Comparison of ENCODE assay signal across 10 cellular contexts in the genomic region with DNA sequence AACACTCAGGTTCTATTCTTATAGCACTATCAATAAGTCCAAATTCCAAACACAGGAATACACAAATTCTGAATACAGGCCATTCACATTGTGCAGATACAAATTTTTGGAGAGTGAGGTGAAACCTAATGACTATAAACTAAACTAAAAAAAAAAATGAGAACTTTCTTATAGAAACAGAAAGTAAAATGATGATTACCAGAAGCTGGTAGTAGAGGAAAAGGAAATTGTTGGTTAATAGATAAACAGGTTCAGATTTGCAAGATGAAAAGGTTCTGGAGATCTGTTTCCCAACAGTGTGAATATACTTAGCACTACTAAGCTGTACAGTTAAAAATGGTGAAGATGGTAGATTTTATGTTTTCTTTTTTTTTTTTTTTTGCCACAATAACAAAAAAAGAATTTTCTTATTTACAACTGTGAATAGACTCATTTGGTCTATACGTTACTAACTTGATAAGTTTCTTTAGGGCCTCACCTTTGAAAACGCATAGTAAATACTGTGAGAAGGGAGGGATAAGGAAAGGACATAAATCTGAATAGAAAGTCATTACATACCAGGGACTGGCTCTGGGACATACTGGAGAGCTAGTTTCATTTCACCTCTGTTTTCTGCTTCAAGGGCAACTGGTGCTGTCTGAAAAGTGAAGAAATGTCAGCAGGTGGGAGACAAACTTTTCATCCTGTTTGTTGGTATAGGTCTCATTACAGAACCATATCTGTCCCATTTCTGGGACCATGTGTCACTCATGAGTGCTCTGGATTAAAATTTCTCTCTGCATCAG. TPM values are rescaled to one million over a fixed set of nuclear protein-coding genes. Genes with fewer than 3 reads are reported as not detected.
DNase-seq lines count a peak whose midpoint lies in the region; ATAC-seq and TF ChIP-seq lines count a peak whose summit lies in the region.
"Had no signal": no experiment of that assay in that cellular context is flagged by ENCODE, and none has a peak within 500 bp of the region (broad histone marks: within the 10 kb centered on the region; RNA-seq: fewer than 3 reads in every experiment).

No MANE protein-coding gene starts in this region.

- H3K27ac Mint-ChIP-seq in WTC11: no peak overlapping the region
- H3K27ac Mint-ChIP-seq: neural progenitor cell had no signal

- peak; percentile 93 for ATAC-seq in GM18873 (IDR thresholded peaks at IDR 0.05; ENCODE audit: low FRiP score, unreplicated experiment)
- peak; percentile 88 for ATAC-seq in GM21619 (IDR thresholded peaks at IDR 0.05; ENCODE audit: unreplicated experiment)
- peak; percentile 82 for ATAC-seq in HG03442 (IDR thresholded peaks at IDR 0.05; ENCODE audit: unreplicated experiment)
- no peak for ATAC-seq in left lobe of liver
- no peak for ATAC-seq in WTC11

- no peaks in the 10 kb centered on the region for H3K36me3 Mint-ChIP-seq in WTC11
- H3K36me3 Mint-ChIP-seq: neural progenitor cell had no signal

- TF ChIP-seq CTCF in WTC11 (IDR thresholded peaks at IDR 0.05): no peak

- H3K9me3 Mint-ChIP-seq in WTC11: no peaks in the 10 kb centered on the region
- H3K9me3 Mint-ChIP-seq: neural progenitor cell had no signal

- H3K4me3 Mint-ChIP-seq in WTC11: no peak overlapping the region
- H3K4me3 Mint-ChIP-seq: neural progenitor cell had no signal

- no peaks in the 10 kb centered on the region for H3K27me3 Mint-ChIP-seq in WTC11 (ENCODE audit: low read depth)

- in situ Hi-C loops in KBM-7 (cut with MboI; ENCODE audit: low pct_unique_long_range_greater_than_20kb, low sequenced_read_pairs): no loop called here

- peaks cover 13% of the 10 kb centered on the region for H3K4me1 Mint-ChIP-seq in WTC11
- H3K4me1 Mint-ChIP-seq: neural progenitor cell had no signal

- CTCF ChIA-PET in WTC11 (lab: Charles Lee): no interaction called here

- peak; percentile 44 for DNase-seq in left kidney (ENCODE audit: low read depth, low spot score)
- no peak for DNase-seq in KBM-7
- DNase-seq in SHP77 (lab: John Stamatoyannopoulos, UW): no peak
- DNase-seq in left lobe of liver (ENCODE audit: low spot score): no peak
- no peak for DNase-seq in WTC11 (ENCODE audit: low spot score)
- DNase-seq: foreskin fibroblast had no signal

- POLR2A ChIA-PET in WTC11 (lab: Charles Lee): interaction anchor here (0.7 kb wide), 1 partner anchor 155 kb away, joined by 3 read pairs; a partner anchor contains a TSS

TF ChIP-seq in WTC11, 78 proteins besides CTCF, POLR2A, EP300 and RAD21 (continues in another document):
- TF ChIP-seq TEAD1 (CRISPR knock-in tag; IDR thresholded peaks at IDR 0.05) (no peak), MYBL2 (CRISPR knock-in tag; IDR thresholded peaks at IDR 0.05) (no peak), ZNF219 (CRISPR knock-in tag; IDR thresholded peaks at IDR 0.05; ENCODE audit: borderline replicate concordance) (no peak), IRF2 (CRISPR knock-in tag; IDR thresholded peaks at IDR 0.05; ENCODE audit: borderline replicate concordance, low read depth) (no peak), SMAD4 (CRISPR knock-in tag; IDR thresholded peaks at IDR 0.05) (no peak), ZNF138 (CRISPR knock-in tag; conservative IDR thresholded peaks at IDR 0.05) (no peak)
- TF ChIP-seq, protein P1, sequence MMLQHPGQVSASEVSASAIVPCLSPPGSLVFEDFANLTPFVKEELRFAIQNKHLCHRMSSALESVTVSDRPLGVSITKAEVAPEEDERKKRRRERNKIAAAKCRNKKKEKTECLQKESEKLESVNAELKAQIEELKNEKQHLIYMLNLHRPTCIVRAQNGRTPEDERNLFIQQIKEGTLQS (CRISPR knock-in tag; conservative IDR thresholded peaks at IDR 0.05): no peak
- TF ChIP-seq, protein P2, sequence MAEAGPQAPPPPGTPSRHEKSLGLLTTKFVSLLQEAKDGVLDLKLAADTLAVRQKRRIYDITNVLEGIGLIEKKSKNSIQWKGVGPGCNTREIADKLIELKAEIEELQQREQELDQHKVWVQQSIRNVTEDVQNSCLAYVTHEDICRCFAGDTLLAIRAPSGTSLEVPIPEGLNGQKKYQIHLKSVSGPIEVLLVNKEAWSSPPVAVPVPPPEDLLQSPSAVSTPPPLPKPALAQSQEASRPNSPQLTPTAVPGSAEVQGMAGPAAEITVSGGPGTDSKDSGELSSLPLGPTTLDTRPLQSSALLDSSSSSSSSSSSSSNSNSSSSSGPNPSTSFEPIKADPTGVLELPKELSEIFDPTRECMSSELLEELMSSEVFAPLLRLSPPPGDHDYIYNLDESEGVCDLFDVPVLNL (CRISPR knock-in tag; IDR thresholded peaks at IDR 0.05; ENCODE audit: borderline replicate concordance, low read depth): no peak
- TF ChIP-seq, protein P3, sequence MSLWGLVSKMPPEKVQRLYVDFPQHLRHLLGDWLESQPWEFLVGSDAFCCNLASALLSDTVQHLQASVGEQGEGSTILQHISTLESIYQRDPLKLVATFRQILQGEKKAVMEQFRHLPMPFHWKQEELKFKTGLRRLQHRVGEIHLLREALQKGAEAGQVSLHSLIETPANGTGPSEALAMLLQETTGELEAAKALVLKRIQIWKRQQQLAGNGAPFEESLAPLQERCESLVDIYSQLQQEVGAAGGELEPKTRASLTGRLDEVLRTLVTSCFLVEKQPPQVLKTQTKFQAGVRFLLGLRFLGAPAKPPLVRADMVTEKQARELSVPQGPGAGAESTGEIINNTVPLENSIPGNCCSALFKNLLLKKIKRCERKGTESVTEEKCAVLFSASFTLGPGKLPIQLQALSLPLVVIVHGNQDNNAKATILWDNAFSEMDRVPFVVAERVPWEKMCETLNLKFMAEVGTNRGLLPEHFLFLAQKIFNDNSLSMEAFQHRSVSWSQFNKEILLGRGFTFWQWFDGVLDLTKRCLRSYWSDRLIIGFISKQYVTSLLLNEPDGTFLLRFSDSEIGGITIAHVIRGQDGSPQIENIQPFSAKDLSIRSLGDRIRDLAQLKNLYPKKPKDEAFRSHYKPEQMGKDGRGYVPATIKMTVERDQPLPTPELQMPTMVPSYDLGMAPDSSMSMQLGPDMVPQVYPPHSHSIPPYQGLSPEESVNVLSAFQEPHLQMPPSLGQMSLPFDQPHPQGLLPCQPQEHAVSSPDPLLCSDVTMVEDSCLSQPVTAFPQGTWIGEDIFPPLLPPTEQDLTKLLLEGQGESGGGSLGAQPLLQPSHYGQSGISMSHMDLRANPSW (CRISPR knock-in tag; conservative IDR thresholded peaks at IDR 0.05; ENCODE audit: low read depth): no peak
- TF ChIP-seq, protein P4, sequence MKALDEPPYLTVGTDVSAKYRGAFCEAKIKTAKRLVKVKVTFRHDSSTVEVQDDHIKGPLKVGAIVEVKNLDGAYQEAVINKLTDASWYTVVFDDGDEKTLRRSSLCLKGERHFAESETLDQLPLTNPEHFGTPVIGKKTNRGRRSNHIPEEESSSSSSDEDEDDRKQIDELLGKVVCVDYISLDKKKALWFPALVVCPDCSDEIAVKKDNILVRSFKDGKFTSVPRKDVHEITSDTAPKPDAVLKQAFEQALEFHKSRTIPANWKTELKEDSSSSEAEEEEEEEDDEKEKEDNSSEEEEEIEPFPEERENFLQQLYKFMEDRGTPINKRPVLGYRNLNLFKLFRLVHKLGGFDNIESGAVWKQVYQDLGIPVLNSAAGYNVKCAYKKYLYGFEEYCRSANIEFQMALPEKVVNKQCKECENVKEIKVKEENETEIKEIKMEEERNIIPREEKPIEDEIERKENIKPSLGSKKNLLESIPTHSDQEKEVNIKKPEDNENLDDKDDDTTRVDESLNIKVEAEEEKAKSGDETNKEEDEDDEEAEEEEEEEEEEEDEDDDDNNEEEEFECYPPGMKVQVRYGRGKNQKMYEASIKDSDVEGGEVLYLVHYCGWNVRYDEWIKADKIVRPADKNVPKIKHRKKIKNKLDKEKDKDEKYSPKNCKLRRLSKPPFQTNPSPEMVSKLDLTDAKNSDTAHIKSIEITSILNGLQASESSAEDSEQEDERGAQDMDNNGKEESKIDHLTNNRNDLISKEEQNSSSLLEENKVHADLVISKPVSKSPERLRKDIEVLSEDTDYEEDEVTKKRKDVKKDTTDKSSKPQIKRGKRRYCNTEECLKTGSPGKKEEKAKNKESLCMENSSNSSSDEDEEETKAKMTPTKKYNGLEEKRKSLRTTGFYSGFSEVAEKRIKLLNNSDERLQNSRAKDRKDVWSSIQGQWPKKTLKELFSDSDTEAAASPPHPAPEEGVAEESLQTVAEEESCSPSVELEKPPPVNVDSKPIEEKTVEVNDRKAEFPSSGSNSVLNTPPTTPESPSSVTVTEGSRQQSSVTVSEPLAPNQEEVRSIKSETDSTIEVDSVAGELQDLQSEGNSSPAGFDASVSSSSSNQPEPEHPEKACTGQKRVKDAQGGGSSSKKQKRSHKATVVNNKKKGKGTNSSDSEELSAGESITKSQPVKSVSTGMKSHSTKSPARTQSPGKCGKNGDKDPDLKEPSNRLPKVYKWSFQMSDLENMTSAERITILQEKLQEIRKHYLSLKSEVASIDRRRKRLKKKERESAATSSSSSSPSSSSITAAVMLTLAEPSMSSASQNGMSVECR (CRISPR knock-in tag; IDR thresholded peaks at IDR 0.05; ENCODE audit: borderline replicate concordance): no peak
- TF ChIP-seq, protein P5, sequence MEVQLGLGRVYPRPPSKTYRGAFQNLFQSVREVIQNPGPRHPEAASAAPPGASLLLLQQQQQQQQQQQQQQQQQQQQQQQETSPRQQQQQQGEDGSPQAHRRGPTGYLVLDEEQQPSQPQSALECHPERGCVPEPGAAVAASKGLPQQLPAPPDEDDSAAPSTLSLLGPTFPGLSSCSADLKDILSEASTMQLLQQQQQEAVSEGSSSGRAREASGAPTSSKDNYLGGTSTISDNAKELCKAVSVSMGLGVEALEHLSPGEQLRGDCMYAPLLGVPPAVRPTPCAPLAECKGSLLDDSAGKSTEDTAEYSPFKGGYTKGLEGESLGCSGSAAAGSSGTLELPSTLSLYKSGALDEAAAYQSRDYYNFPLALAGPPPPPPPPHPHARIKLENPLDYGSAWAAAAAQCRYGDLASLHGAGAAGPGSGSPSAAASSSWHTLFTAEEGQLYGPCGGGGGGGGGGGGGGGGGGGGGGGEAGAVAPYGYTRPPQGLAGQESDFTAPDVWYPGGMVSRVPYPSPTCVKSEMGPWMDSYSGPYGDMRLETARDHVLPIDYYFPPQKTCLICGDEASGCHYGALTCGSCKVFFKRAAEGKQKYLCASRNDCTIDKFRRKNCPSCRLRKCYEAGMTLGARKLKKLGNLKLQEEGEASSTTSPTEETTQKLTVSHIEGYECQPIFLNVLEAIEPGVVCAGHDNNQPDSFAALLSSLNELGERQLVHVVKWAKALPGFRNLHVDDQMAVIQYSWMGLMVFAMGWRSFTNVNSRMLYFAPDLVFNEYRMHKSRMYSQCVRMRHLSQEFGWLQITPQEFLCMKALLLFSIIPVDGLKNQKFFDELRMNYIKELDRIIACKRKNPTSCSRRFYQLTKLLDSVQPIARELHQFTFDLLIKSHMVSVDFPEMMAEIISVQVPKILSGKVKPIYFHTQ (CRISPR knock-in tag; IDR thresholded peaks at IDR 0.05): no peak

RNA-seq across cellular contexts. Expression of a gene that starts 14.2 kb away (rescaled TPM):
- 0.28 TPM for total RNA-seq in left lobe of liver
- total RNA-seq in WTC11 (2021): not detected in 3 replicates

RNA-seq across cellular contexts. Expression of a gene that starts 35.2 kb away (rescaled TPM):
- total RNA-seq in left lobe of liver (18.8 TPM), WTC11 (2021) (46.9 to 54.6 TPM (median 48.6 TPM) in 3 replicates)

RNA-seq across cellular contexts. Expression of a gene that starts 52.4 kb away (rescaled TPM):
- total RNA-seq in left lobe of liver (14.3 TPM), WTC11 (2021) (34.6 to 37.2 TPM (median 36.9 TPM) in 3 replicates)

Comparison
In these comparisons a context has a peak if more than half of its experiments do, and no peak if none do; other contexts are left out.
1. ATAC-seq: peak in GM18873 (single experiment), GM21619 (single experiment) and HG03442 (single experiment); none in left lobe of liver (single experiment) and WTC11 (single experiment).